ENCODE assay signal across 26 cellular contexts in the genomic region with DNA sequence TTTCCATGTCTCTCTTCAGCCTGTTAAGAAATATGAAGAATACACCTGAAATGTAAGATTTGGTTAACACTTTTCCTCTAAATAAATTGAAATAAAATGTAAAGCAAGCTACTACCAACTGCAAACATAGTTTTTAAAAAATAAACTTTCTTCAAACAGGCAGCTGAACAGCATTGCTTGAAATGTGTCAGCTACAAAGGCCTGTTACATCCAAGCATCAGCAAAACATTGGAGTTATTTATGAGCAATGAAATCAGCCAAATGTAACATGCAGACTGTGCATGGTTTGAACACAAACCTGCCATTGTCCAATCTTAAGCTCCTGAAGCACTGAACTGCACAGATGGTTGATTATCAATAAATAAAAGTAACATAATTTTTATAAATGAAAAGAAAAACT.
"Had no signal": no experiment of that assay in that cellular context is flagged by ENCODE, and none has a peak within 500 bp of the region (broad histone marks: within the 10 kb centered on the region; RNA-seq: fewer than 3 reads in every experiment).

No MANE protein-coding gene starts in this region.

- H3K27ac ChIP-seq: epithelial cell of prostate, gastrocnemius medialis, heart left ventricle, hepatocyte, left lung, ovary, right atrium auricular region, testis, tibial artery had no signal

- H3K27me3 ChIP-seq: gastrocnemius medialis, heart left ventricle, hepatocyte, left lung, ovary, right atrium auricular region, testis, tibial artery had no signal

- DNase-seq: effector CD8-positive, alpha-beta T cell; endodermal cell; foreskin fibroblast; gastrocnemius medialis; heart left ventricle; left cardiac atrium; left lung; mesendoderm; naive thymus-derived CD8-positive, alpha-beta T cell; nephron progenitor cell; ovary; stimulated activated CD4-positive, alpha-beta T cell treated with anti-CD3 and anti-CD28 coated beads, Interleukin-12 subunit alpha, Interleukin-12 subunit beta, amount 100 ng/mL, for 4 hours; stimulated activated CD4-positive, alpha-beta T cell treated with anti-CD3 and anti-CD28 coated beads, Interleukin-1b, Interleukin-23, amount 100 ng/mL, for 48 hours; stimulated activated CD4-positive, alpha-beta T cell treated with anti-CD3 and anti-CD28 coated beads, Interleukin-4, amount 100 ng/mL, for 1 hour; stimulated activated CD8-positive, alpha-beta memory T cell treated with anti-CD3 and anti-CD28 coated beads, Interleukin-4, amount 100 ng/mL, for 48 hours; stimulated activated naive CD4-positive, alpha-beta T cell; stimulated activated naive CD8-positive, alpha-beta T cell treated with anti-CD3 and anti-CD28 coated beads, Interleukin-15, amount 100 ng/mL, for 72 hours; testis; tibial artery had no signal

- H3K4me3 ChIP-seq: gastrocnemius medialis, heart left ventricle, hepatocyte, left lung, ovary, right atrium auricular region, smooth muscle cell, testis, tibial artery had no signal

- FAIRE-seq: islet of Langerhans had no signal

- ATAC-seq: esophagus mucosa; gastrocnemius medialis; heart left ventricle; left cardiac atrium; left lung; naive thymus-derived CD8-positive, alpha-beta T cell; sciatic nerve; stimulated activated naive CD8-positive, alpha-beta T cell treated with anti-CD3 and anti-CD28 coated beads, Interleukin-15, amount 100 ng/mL, for 72 hours had no signal
